Comparison of ENCODE assay signal across 20 cellular contexts in the genomic region with DNA sequence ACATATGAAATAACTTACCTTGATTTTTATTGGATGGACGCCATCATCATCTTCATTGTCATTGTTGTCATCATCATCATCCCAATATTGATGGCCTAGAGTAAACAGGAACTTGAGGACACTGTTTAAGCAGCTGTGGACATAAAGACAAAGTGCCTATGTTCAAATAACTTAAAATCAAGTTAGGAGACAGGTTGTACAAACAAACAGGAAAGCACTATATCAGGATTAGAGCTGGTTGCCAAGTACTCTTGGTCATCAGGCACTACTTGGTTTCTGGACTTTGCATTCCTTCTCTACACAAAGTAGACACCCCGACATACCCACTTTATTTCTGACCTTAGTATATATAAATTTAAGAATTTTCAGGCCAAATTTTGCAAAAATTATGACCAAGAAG.
DNase-seq lines count a peak whose midpoint lies in the region; ATAC-seq, FAIRE-seq and TF ChIP-seq lines count a peak whose summit lies in the region.
"Had no signal": no experiment of that assay in that cellular context is flagged by ENCODE, and none has a peak within 500 bp of the region (broad histone marks: within the 10 kb centered on the region; RNA-seq: fewer than 3 reads in every experiment).

No MANE protein-coding gene starts in this region.

- no peak overlapping the region for H3K4me2 ChIP-seq in A549
- H3K4me2 ChIP-seq: BLaER1, GM23338 had no signal

- H3K27me3 Mint-ChIP-seq in activated CD4-positive, alpha-beta T cell treated with anti-CD3 and anti-CD28 coated beads, Interleukin-2, amount 10 ng/mL, durations not matched to agents 7 days and 5 days = no peaks in the 10 kb centered on the region
- H3K27me3 Mint-ChIP-seq: CD4-positive, alpha-beta memory T cell; IgD-negative memory B cell had no signal

- CTCF ChIA-PET in A549 (lab: Yijun Ruan, JAX) = no interaction called here
- CTCF ChIA-PET in activated CD4-positive, alpha-beta T cell treated with anti-CD3 and anti-CD28 coated beads, Interleukin-2, amount 10 ng/mL, durations not matched to agents 7 days and 5 days (lab: Charles Lee) = no interaction called here

- H3K27ac ChIP-seq in A549 (no peak overlapping the region), brain microvascular endothelial cell (no peak overlapping the region)
- H3K27ac ChIP-seq: 22Rv1, BLaER1 had no signal

- DNase-seq in A549 (ENCODE audit: low read depth in 1 of 2, low spot score in 1 of 2) (no peak), GM12892 (ENCODE audit: insufficient read length) (no peak), NCI-H510A treated with DMSO at 0.1 percent for 48 hours (lab: John Stamatoyannopoulos, UW) (peak; percentile 57), SHP77 treated with DMSO at 0.1 percent for 48 hours (lab: John Stamatoyannopoulos, UW) (peak; percentile 19), LoVo (ENCODE audit: low spot score) (no peak), brain microvascular endothelial cell (no peak)
- DNase-seq in activated CD4-positive, alpha-beta T cell treated with anti-CD3 and anti-CD28 coated beads, Interleukin-2, amount 10 ng/mL, durations not matched to agents 7 days and 5 days = no peak
- DNase-seq: Calu3; CD4-positive, alpha-beta memory T cell; H7; HFFc6 had no signal

- no peaks in the 10 kb centered on the region for H3K36me3 ChIP-seq in brain microvascular endothelial cell (replicated peaks)
- H3K36me3 ChIP-seq: BLaER1 had no signal

- H3K4me3 Mint-ChIP-seq in activated CD4-positive, alpha-beta T cell treated with anti-CD3 and anti-CD28 coated beads, Interleukin-2, amount 10 ng/mL, durations not matched to agents 7 days and 5 days = no peak overlapping the region
- H3K4me3 Mint-ChIP-seq: CD14-positive monocyte; CD4-positive, alpha-beta memory T cell; GM23338; HFFc6; IgD-negative memory B cell had no signal

- no peak overlapping the region for H3K27ac Mint-ChIP-seq in activated CD4-positive, alpha-beta T cell treated with anti-CD3 and anti-CD28 coated beads, Interleukin-2, amount 10 ng/mL, durations not matched to agents 7 days and 5 days
- H3K27ac Mint-ChIP-seq: CD14-positive monocyte; CD4-positive, alpha-beta memory T cell; GM23338; HFFc6; IgD-negative memory B cell had no signal

- POLR2A ChIA-PET in A549 (lab: Yijun Ruan, JAX) = no interaction called here
- POLR2A ChIA-PET in activated CD4-positive, alpha-beta T cell treated with anti-CD3 and anti-CD28 coated beads, Interleukin-2, amount 10 ng/mL, durations not matched to agents 7 days and 5 days (lab: Charles Lee) = no interaction called here

- no peak for TF ChIP-seq POLR2A in A549 (IDR thresholded peaks at IDR 0.05; ENCODE audit: low read length)
- TF ChIP-seq POLR2A in GM12892 (IDR thresholded peaks at IDR 0.05; ENCODE audit: low read depth, low read length) = no peak

- no peaks in the 10 kb centered on the region for H3K27me3 ChIP-seq in brain microvascular endothelial cell (replicated peaks)
- H3K27me3 ChIP-seq: BLaER1 had no signal

- no peak for TF ChIP-seq EP300 in A549 (IDR thresholded peaks at IDR 0.05)

- in situ Hi-C loops in brain microvascular endothelial cell (cut with HindIII; ENCODE audit: low pct_ligation_motif_present, low sequenced_read_pairs) = no loop called here

- TF ChIP-seq RAD21 in A549 (conservative IDR thresholded peaks at IDR 0.05 in 1 of 2, IDR thresholded peaks at IDR 0.05 in 1 of 2) = no peak

- 0% methylated on average over 2 of the region's 2 CpGs for WGBS in A549 (ENCODE audit: missing lambda C conversion rate)

- H3K4me3 ChIP-seq in A549 (no peak overlapping the region), brain microvascular endothelial cell (ENCODE audit: low read depth, low read length) (no peak overlapping the region)
- H3K4me3 ChIP-seq: BLaER1, GM23338 had no signal

- TF ChIP-seq CTCF in A549 (IDR thresholded peaks at IDR 0.05) (no peak), brain microvascular endothelial cell (IDR thresholded peaks at IDR 0.05; ENCODE audit: low read depth, low read length, missing control alignments) (no peak)

- H3K4me1 Mint-ChIP-seq in activated CD4-positive, alpha-beta T cell treated with anti-CD3 and anti-CD28 coated beads, Interleukin-2, amount 10 ng/mL, durations not matched to agents 7 days and 5 days = no peaks in the 10 kb centered on the region
- H3K4me1 Mint-ChIP-seq: CD14-positive monocyte; CD4-positive, alpha-beta memory T cell; GM23338; IgD-negative memory B cell had no signal

- no peaks in the 10 kb centered on the region for H3K36me3 Mint-ChIP-seq in activated CD4-positive, alpha-beta T cell treated with anti-CD3 and anti-CD28 coated beads, Interleukin-2, amount 10 ng/mL, durations not matched to agents 7 days and 5 days (ENCODE audit: low read depth)
- H3K36me3 Mint-ChIP-seq: CD14-positive monocyte; CD4-positive, alpha-beta memory T cell; IgD-negative memory B cell had no signal

- H3K9me3 ChIP-seq in A549 = no peaks in the 10 kb centered on the region
- H3K9me3 ChIP-seq: BLaER1 had no signal

- no peaks in the 10 kb centered on the region for H3K4me1 ChIP-seq in A549
- H3K4me1 ChIP-seq: BLaER1 had no signal

- H3K9me3 Mint-ChIP-seq in activated CD4-positive, alpha-beta T cell treated with anti-CD3 and anti-CD28 coated beads, Interleukin-2, amount 10 ng/mL, durations not matched to agents 7 days and 5 days = no peaks in the 10 kb centered on the region

- ATAC-seq in A549 = no peak
- ATAC-seq: GM23338, HCT116, HepG2 had no signal

- FAIRE-seq in A549 (lab: Jason Lieb, UNC) = peak; percentile 59
- FAIRE-seq in GM12892 (lab: Jason Lieb, UNC) = peak; percentile 73
- FAIRE-seq: G401.6, GM12891, HepG2 had no signal

TF ChIP-seq in A549, 52 proteins besides CTCF, POLR2A, EP300 and RAD21:
- TF ChIP-seq ZNF302 (CRISPR knock-in tag; IDR thresholded peaks at IDR 0.05) (no peak), TP53 (CRISPR knock-in tag; IDR thresholded peaks at IDR 0.05) (no peak)

Comparison
In these comparisons a context has a peak if more than half of its experiments do, and no peak if none do; other contexts are left out.
1. DNase-seq: peak in NCI-H510A treated with DMSO at 0.1 percent for 48 hours (single experiment) and SHP77 treated with DMSO at 0.1 percent for 48 hours (single experiment); none in A549 (0 of 2), GM12892 (single experiment), LoVo (single experiment), activated CD4-positive, alpha-beta T cell treated with anti-CD3 and anti-CD28 coated beads, Interleukin-2, amount 10 ng/mL, durations not matched to agents 7 days and 5 days (single experiment) and brain microvascular endothelial cell (single experiment).